ENCODE assay signal across 17 cellular contexts in genomic region chr7:128941946-128942526, GRCh38. TPM values are rescaled to one million over a fixed set of nuclear protein-coding genes. Genes with fewer than 3 reads are reported as not detected.
A peak's percentile ranks its signal among the peaks of the same experiment; 100 is the strongest.
DNase-seq lines count a peak whose midpoint lies in the region; ATAC-seq and TF ChIP-seq lines count a peak whose summit lies in the region.
"Had no signal": no experiment of that assay in that cellular context is flagged by ENCODE, and none has a peak within 500 bp of the region (broad histone marks: within the 10 kb centered on the region; RNA-seq: fewer than 3 reads in every experiment).

No MANE protein-coding gene starts in this region.

- peak overlapping the region; percentile 88 to 99 (median 96) for H3K4me2 ChIP-seq in BLaER1 treated with 17β-estradiol and CSF1 and Interleukin-3, amounts not matched to agents 10 nM and 100 nM
- H3K4me2 ChIP-seq in MM.1S (ENCODE audit: low read depth, low read length), result peak overlapping the region; percentile 97

- peak overlapping the region; percentile 21 for H3K4me3 Mint-ChIP-seq in memory B cell
- H3K4me3 Mint-ChIP-seq: CD8-positive, alpha-beta T cell had no signal

- no peak for DNase-seq in GM06990 (ENCODE audit: extremely low read depth, insufficient read length)
- DNase-seq in MM.1S, result no peak
- DNase-seq in memory B cell (ENCODE audit: low spot score in 2 of 2), result no peak
- DNase-seq in activated CD4-positive, alpha-beta T cell treated with anti-CD3 and anti-CD28 coated beads, Interleukin-2, amount 50 U/mL, for 4 hours, result no peak
- DNase-seq in stimulated activated naive CD4-positive, alpha-beta T cell (lab: John Stamatoyannopoulos, UW), result no peak
- no peak for DNase-seq in testis
- DNase-seq: AML-193; CD8-positive, alpha-beta T cell; EL; HCEC 1CT; NCI-H146; NCI-H2107; NCI-H226; NCI-H526 treated with DMSO at 0.1 percent for 48 hours; Right ventricle myocardium superior had no signal

- no peak for TF ChIP-seq POLR2A in testis (IDR thresholded peaks at IDR 0.05)

- no peak overlapping the region; a peak in 2 of 20 replicates for H3K4me3 ChIP-seq in BLaER1 treated with 17β-estradiol and CSF1 and Interleukin-3, amounts not matched to agents 10 nM and 100 nM
- peak overlapping the region; percentile 90 for H3K4me3 ChIP-seq in GM06990 (replicated peaks; ENCODE audit: low read depth, low read length)
- peak overlapping the region; percentile 62; the same call in 1 of the 2 replicates for H3K4me3 ChIP-seq in MM.1S (ENCODE audit: low read length)
- H3K4me3 ChIP-seq in testis, result no peak overlapping the region

- peaks cover 43% of the 10 kb centered on the region for H3F3A ChIP-seq in MM.1S (ENCODE audit: insufficient read depth, low read length)

- H3K9me3 ChIP-seq in BLaER1 treated with 17β-estradiol and CSF1 and Interleukin-3, amounts not matched to agents 10 nM and 100 nM (replicated peaks in 1 of 11), result no peaks in the 10 kb centered on the region
- H3K9me3 ChIP-seq in MM.1S (replicated peaks; ENCODE audit: insufficient read depth, low read length) (no peaks in the 10 kb centered on the region), testis (no peaks in the 10 kb centered on the region)

- intact Hi-C loops in testis (cut with DNase I; ENCODE audit: low total_unique reads), result no loop called here

- no peaks in the 10 kb centered on the region for H3K9me2 ChIP-seq in MM.1S (replicated peaks; ENCODE audit: insufficient read depth, low read length)

- peaks cover 62 to 85% (median 77%) of the 10 kb centered on the region in 10 experiments for H3K4me1 ChIP-seq in BLaER1 treated with 17β-estradiol and CSF1 and Interleukin-3, amounts not matched to agents 10 nM and 100 nM
- H3K4me1 ChIP-seq in MM.1S (ENCODE audit: low read length) (peaks cover 34% of the 10 kb centered on the region), testis (peaks cover 4% of the 10 kb centered on the region)

- H3K36me3 Mint-ChIP-seq in memory B cell, result peaks cover 11% of the 10 kb centered on the region
- H3K36me3 Mint-ChIP-seq: CD8-positive, alpha-beta T cell had no signal

- H2AFZ ChIP-seq in MM.1S (ENCODE audit: low read length), result no peak overlapping the region

- H3K27me3 ChIP-seq in BLaER1 treated with 17β-estradiol and CSF1 and Interleukin-3, amounts not matched to agents 10 nM and 100 nM, result peaks cover 4 to 32% (median 29%) of the 10 kb centered on the region in 11 experiments; a peak in 21 of 22 replicates
- H3K27me3 ChIP-seq in GM06990 (replicated peaks; ENCODE audit: control insufficient read depth, insufficient read depth, low read length) (no peaks in the 10 kb centered on the region), MM.1S (replicated peaks; ENCODE audit: insufficient read depth, low read length) (no peaks in the 10 kb centered on the region), testis (no peaks in the 10 kb centered on the region)

- peaks cover 0 to 59% (median 4%) of the 10 kb centered on the region in 11 experiments; a peak in 11 of 22 replicates for H4K20me1 ChIP-seq in BLaER1 treated with 17β-estradiol and CSF1 and Interleukin-3, amounts not matched to agents 10 nM and 100 nM
- no peaks in the 10 kb centered on the region for H4K20me1 ChIP-seq in MM.1S (ENCODE audit: insufficient read depth, low read length)

- no peaks in the 10 kb centered on the region for H3K27me3 Mint-ChIP-seq in memory B cell

- H3K36me3 ChIP-seq in BLaER1 treated with 17β-estradiol and CSF1 and Interleukin-3, amounts not matched to agents 10 nM and 100 nM, result peaks cover 0 to 56% (median 0%) of the 10 kb centered on the region in 11 experiments; a peak in 7 of 22 replicates
- H3K36me3 ChIP-seq in GM06990 (ENCODE audit: control insufficient read depth, insufficient read depth, low read length), result peaks cover 27% of the 10 kb centered on the region
- H3K36me3 ChIP-seq in MM.1S (replicated peaks; ENCODE audit: insufficient read depth, low read length), result peaks cover 4% of the 10 kb centered on the region; the same call in 1 of the 2 replicates
- H3K36me3 ChIP-seq in testis (ENCODE audit: low read depth, missing control alignments), result no peaks in the 10 kb centered on the region

- H3K9me3 Mint-ChIP-seq in memory B cell, result no peaks in the 10 kb centered on the region
- H3K9me3 Mint-ChIP-seq: CD8-positive, alpha-beta T cell had no signal

- peaks cover 73% of the 10 kb centered on the region for H3K79me2 ChIP-seq in MM.1S (ENCODE audit: low read length)

- no peak for ATAC-seq in memory B cell (ENCODE audit: low read depth)
- ATAC-seq: CD8-positive, alpha-beta T cell; Panc1 had no signal

- peak overlapping the region in 2 of 11 experiments; percentile 82 to 90; a peak in 1 of 22 replicates for H3K9ac ChIP-seq in BLaER1 treated with 17β-estradiol and CSF1 and Interleukin-3, amounts not matched to agents 10 nM and 100 nM
- no peak overlapping the region for H3K9ac ChIP-seq in MM.1S (ENCODE audit: low read length)

- peaks cover 38% of the 10 kb centered on the region for H3K4me1 Mint-ChIP-seq in memory B cell

- H3K27ac ChIP-seq in BLaER1 treated with 17β-estradiol and CSF1 and Interleukin-3, amounts not matched to agents 10 nM and 100 nM, result no peak overlapping the region
- H3K27ac ChIP-seq in MM.1S (ENCODE audit: low read length) (peak overlapping the region; percentile 90; the same call in 1 of the 2 replicates), testis (no peak overlapping the region)

- TF ChIP-seq CTCF in GM06990 (IDR thresholded peaks at IDR 0.05; ENCODE audit: insufficient read depth, low read length, poor library complexity, severe bottlenecking), result no peak
- no peak for TF ChIP-seq CTCF in MM.1S (IDR thresholded peaks at IDR 0.05; ENCODE audit: low read length)
- TF ChIP-seq CTCF in testis (IDR thresholded peaks at IDR 0.05), result no peak

- WGBS in testis, 2 donors, result 83 to 84% methylated on average over 16 of the region's 16 CpGs

- peak overlapping the region; percentile 100 for H3K27ac Mint-ChIP-seq in memory B cell
- H3K27ac Mint-ChIP-seq: CD8-positive, alpha-beta T cell had no signal

RNA-seq across cellular contexts. Expression of gene IRF5, which starts 4.3 kb away (rescaled TPM):
- 1 to 10 TPM; 2.9 to 5.6 TPM for total RNA-seq in testis
- 4.6 TPM for polyA plus RNA-seq in testis (ENCODE audit: insufficient read depth, low read depth, low replicate concordance)

RNA-seq across cellular contexts. Expression of gene KCP, which starts 31.5 kb away (rescaled TPM):
- 1 to 10 TPM in 1 of 2 donors, under 1 TPM in 1; 0.68 to 1.2 TPM for total RNA-seq in testis
- 1.4 TPM for polyA plus RNA-seq in testis (ENCODE audit: insufficient read depth, low read depth, low replicate concordance)

Comparison
In these comparisons a context has a peak if more than half of its experiments do, and no peak if none do; other contexts are left out.
1. H3K4me3 ChIP-seq: peak in GM06990 (single experiment) and MM.1S (single experiment); none in BLaER1 treated with 17β-estradiol and CSF1 and Interleukin-3, amounts not matched to agents 10 nM and 100 nM (0 of 10) and testis (0 of 2).